In the genomic region with DNA sequence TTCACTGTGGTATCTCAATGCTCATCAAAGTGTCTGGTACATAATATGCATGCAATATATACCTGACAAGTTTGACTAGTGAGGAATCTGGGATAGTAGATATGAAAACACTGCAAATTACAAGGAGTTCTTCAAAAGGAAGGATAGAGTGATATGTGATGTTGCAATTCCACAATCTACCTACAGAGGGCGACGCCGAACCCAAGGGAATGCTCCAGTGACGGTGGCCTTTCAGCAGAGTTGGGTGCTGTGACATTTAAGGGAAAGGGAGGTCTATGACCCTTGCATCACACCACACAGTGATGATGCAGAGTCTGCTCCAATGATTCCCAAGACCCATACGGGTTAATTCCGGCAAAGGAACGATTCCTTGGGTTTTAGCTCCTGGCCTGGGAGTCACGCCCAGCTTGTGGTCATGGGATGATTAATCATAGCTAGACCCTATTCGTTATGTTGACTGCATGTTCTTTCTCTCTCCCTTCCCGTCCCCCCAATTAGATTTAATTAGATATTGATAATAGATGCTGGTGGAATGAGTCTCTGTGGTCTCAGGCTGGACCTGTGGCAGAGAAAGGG, we compare ENCODE assay signal across 8 cellular contexts.
DNase-seq lines count a peak whose midpoint lies in the region; ATAC-seq, FAIRE-seq and TF ChIP-seq lines count a peak whose summit lies in the region.

No MANE protein-coding gene starts in this region.

- H3K4me1 ChIP-seq in SK-N-SH (ENCODE audit: control insufficient read depth in 1 of 2, insufficient read depth in 2 of 2, low read depth in 1 of 2, low read length in 1 of 2), result no peaks in the 10 kb centered on the region; a peak in 1 of 4 replicates
- H3K4me1 ChIP-seq in pancreas, result no peaks in the 10 kb centered on the region
- no peaks in the 10 kb centered on the region for H3K4me1 ChIP-seq in esophagus muscularis mucosa

- TF ChIP-seq RAD21 in SK-N-SH (IDR thresholded peaks at IDR 0.05; ENCODE audit: low read length), result peak; percentile 65

- H3K27ac Mint-ChIP-seq in MCF 10A (ENCODE audit: low read depth, unreplicated experiment), result no peak overlapping the region

- H3K9ac ChIP-seq in SK-N-SH, result no peak overlapping the region

- TF ChIP-seq EP300 in SK-N-SH (IDR thresholded peaks at IDR 0.05; ENCODE audit: borderline replicate concordance in 1 of 2, low read depth in 1 of 2, low read length in 1 of 2), result no peak
- no peak for TF ChIP-seq EP300 in esophagus muscularis mucosa (IDR thresholded peaks at IDR 0.05)

- no peaks in the 10 kb centered on the region for H3K4me1 Mint-ChIP-seq in MCF 10A (ENCODE audit: insufficient read depth, unreplicated experiment)

- H3K36me3 Mint-ChIP-seq in MCF 10A (ENCODE audit: insufficient read depth, unreplicated experiment), result no peaks in the 10 kb centered on the region

- ATAC-seq in SK-N-SH treated with all-trans-retinoic acid at 6 μM for 48 hours, result no peak
- peak in 3 of 4 donors; percentile 38 to 53 (median 46) for ATAC-seq in pancreas

- H3K27me3 ChIP-seq in SK-N-SH (ENCODE audit: insufficient read depth) (no peaks in the 10 kb centered on the region), pancreas (no peaks in the 10 kb centered on the region), esophagus muscularis mucosa (peaks cover 0 to 72% (median 4%) of the 10 kb centered on the region in 4 donors)

- no peaks in the 10 kb centered on the region for H3F3A ChIP-seq in SK-N-SH (replicated peaks; ENCODE audit: insufficient read depth)

- no peak for TF ChIP-seq POLR2A in esophagus muscularis mucosa (IDR thresholded peaks at IDR 0.05; ENCODE audit: low read depth)

- no peak overlapping the region for H3K27ac ChIP-seq in SK-N-SH (ENCODE audit: low read depth in 2 of 2, low read length in 1 of 2)
- no peak overlapping the region for H3K27ac ChIP-seq in pancreas
- no peak overlapping the region for H3K27ac ChIP-seq in esophagus muscularis mucosa (replicated peaks in 1 of 4)

- FAIRE-seq in pancreas (lab: Jason Lieb, UNC), result no peak

- H3K79me2 ChIP-seq in SK-N-SH (ENCODE audit: insufficient read depth), result no peaks in the 10 kb centered on the region

- H3K4me3 ChIP-seq in SK-N-SH (ENCODE audit: low read depth in 2 of 2, low read length in 1 of 2) (no peak overlapping the region; a peak in 1 of 4 replicates), pancreas (no peak overlapping the region), esophagus muscularis mucosa (no peak overlapping the region)

- no peak overlapping the region for H3K4me3 Mint-ChIP-seq in MCF 10A (ENCODE audit: unreplicated experiment)

- 28% methylated on average over 9 of the region's 10 CpGs for WGBS in SK-N-SH (ENCODE audit: low lambda C conversion rate)
- WGBS in pancreas, 2 donors, result 25 to 26% methylated on average over 10 of the region's 10 CpGs
- WGBS in esophagus muscularis mucosa, result 36% methylated on average over 10 of the region's 10 CpGs

- no TSS peak for BruUV-seq in MCF 10A (replicated peaks; lab: Mats Ljungman, UMichigan)

- no peak overlapping the region for H3K4me2 ChIP-seq in SK-N-SH

- H3K36me3 ChIP-seq in SK-N-SH (replicated peaks in 1 of 2; ENCODE audit: control insufficient read depth in 1 of 2, insufficient read depth in 2 of 2, low read length in 1 of 2) (no peaks in the 10 kb centered on the region), pancreas (no peaks in the 10 kb centered on the region), esophagus muscularis mucosa (no peaks in the 10 kb centered on the region)

- H3K9me2 ChIP-seq in SK-N-SH, result no peaks in the 10 kb centered on the region

- no peaks in the 10 kb centered on the region for H4K20me1 ChIP-seq in SK-N-SH (ENCODE audit: insufficient read depth)

- intact Hi-C loops in MCF 10A (cut with micrococcal nuclease) (no loop called here), pancreas (cut with DNase I) (no loop called here), esophagus muscularis mucosa (cut with DNase I) (no loop called here)

- H3K9me3 ChIP-seq in SK-N-SH, result no peaks in the 10 kb centered on the region
- no peaks in the 10 kb centered on the region for H3K9me3 ChIP-seq in pancreas
- peaks cover 0 to 11% (median 7%) of the 10 kb centered on the region in 4 donors for H3K9me3 ChIP-seq in esophagus muscularis mucosa

- TF ChIP-seq CTCF in SK-N-SH (IDR thresholded peaks at IDR 0.05) (peak; percentile 61), MCF 10A (IDR thresholded peaks at IDR 0.05; ENCODE audit: unreplicated experiment) (peak; percentile 57), pancreas (IDR thresholded peaks at IDR 0.05) (peak; percentile 39 to 57 (median 53)), esophagus muscularis mucosa (IDR thresholded peaks at IDR 0.05) (peak in 1 of 3 experiments; percentile 30)

- no peaks in the 10 kb centered on the region for H3K9me3 Mint-ChIP-seq in MCF 10A (ENCODE audit: unreplicated experiment)

- H2AFZ ChIP-seq in SK-N-SH (ENCODE audit: low read depth), result no peak overlapping the region

- peaks cover 10% of the 10 kb centered on the region for H3K27me3 Mint-ChIP-seq in MCF 10A (ENCODE audit: insufficient read depth, unreplicated experiment)

- peak; percentile 49 for DNase-seq in SK-N-SH
- peak; percentile 7 for DNase-seq in M059J (ENCODE audit: low read depth)
- DNase-seq in MCF 10A (ENCODE audit: unreplicated experiment), result peak; percentile 34
- DNase-seq in pancreas, result peak in 2 of 6 donors; percentile 8 to 36
- DNase-seq in esophagus muscularis mucosa (ENCODE audit: extremely low spot score), result no peak
- DNase-seq in cerebellum (ENCODE audit: low spot score), result no peak
- no peak for DNase-seq in activated CD8-positive, alpha-beta memory T cell treated with anti-CD3 and anti-CD28 coated beads for 24 hours

- CTCF ChIA-PET in SK-N-SH (lab: Yijun Ruan, JAX) (interaction anchor here (0.6 to 2.5 kb wide), 33 partner anchors 8 to 591 kb away, joined by 3 to 16 read pairs (median 4); a partner anchor contains a TSS), MCF 10A (lab: Yijun Ruan, JAX) (interaction anchor here (0.7 to 1.0 kb wide), 2 partner anchors 112 to 329 kb away, joined by 3 read pairs; no protein-coding TSS in a partner anchor)

- POLR2A ChIA-PET in SK-N-SH (lab: Yijun Ruan, JAX) (no interaction called here), MCF 10A (lab: Yijun Ruan, JAX) (no interaction called here)

TF ChIP-seq in SK-N-SH, 30 proteins besides CTCF, POLR2A, EP300 and RAD21:
- TF ChIP-seq NFIC (IDR thresholded peaks at IDR 0.05; ENCODE audit: borderline replicate concordance) (no peak), SMC3 (IDR thresholded peaks at IDR 0.05; ENCODE audit: low read depth, low read length) (peak; percentile 40; the same call in 1 of the 2 replicates)

TF ChIP-seq in SK-N-SH treated with all-trans-retinoic acid at 6 μM for 48 hours, 23 proteins besides CTCF, POLR2A, EP300 and RAD21 (continues in another document):
- TF ChIP-seq, protein P1, sequence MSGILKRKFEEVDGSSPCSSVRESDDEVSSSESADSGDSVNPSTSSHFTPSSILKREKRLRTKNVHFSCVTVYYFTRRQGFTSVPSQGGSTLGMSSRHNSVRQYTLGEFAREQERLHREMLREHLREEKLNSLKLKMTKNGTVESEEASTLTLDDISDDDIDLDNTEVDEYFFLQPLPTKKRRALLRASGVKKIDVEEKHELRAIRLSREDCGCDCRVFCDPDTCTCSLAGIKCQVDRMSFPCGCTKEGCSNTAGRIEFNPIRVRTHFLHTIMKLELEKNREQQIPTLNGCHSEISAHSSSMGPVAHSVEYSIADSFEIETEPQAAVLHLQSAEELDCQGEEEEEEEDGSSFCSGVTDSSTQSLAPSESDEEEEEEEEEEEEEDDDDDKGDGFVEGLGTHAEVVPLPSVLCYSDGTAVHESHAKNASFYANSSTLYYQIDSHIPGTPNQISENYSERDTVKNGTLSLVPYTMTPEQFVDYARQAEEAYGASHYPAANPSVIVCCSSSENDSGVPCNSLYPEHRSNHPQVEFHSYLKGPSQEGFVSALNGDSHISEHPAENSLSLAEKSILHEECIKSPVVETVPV (CRISPR knock-in tag; IDR thresholded peaks at IDR 0.05), result no peak
- TF ChIP-seq, protein P2, sequence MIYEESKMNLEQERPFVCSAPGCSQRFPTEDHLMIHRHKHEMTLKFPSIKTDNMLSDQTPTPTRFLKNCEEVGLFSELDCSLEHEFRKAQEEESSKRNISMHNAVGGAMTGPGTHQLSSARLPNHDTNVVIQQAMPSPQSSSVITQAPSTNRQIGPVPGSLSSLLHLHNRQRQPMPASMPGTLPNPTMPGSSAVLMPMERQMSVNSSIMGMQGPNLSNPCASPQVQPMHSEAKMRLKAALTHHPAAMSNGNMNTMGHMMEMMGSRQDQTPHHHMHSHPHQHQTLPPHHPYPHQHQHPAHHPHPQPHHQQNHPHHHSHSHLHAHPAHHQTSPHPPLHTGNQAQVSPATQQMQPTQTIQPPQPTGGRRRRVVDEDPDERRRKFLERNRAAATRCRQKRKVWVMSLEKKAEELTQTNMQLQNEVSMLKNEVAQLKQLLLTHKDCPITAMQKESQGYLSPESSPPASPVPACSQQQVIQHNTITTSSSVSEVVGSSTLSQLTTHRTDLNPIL (CRISPR knock-in tag; IDR thresholded peaks at IDR 0.05; ENCODE audit: low read depth), result no peak
- TF ChIP-seq PPARA (CRISPR knock-in tag; IDR thresholded peaks at IDR 0.05; ENCODE audit: borderline replicate concordance) (no peak), CSDC2 (CRISPR knock-in tag; IDR thresholded peaks at IDR 0.05) (no peak), TCF4 (CRISPR knock-in tag; IDR thresholded peaks at IDR 0.05; ENCODE audit: borderline replicate concordance) (no peak), GLIS3 (CRISPR knock-in tag; IDR thresholded peaks at IDR 0.05) (no peak), BACH2 (CRISPR knock-in tag; IDR thresholded peaks at IDR 0.05; ENCODE audit: borderline replicate concordance) (no peak), ISL1 (CRISPR knock-in tag; IDR thresholded peaks at IDR 0.05) (no peak), ARNTL (CRISPR knock-in tag; IDR thresholded peaks at IDR 0.05; ENCODE audit: borderline replicate concordance, low read depth) (no peak)
- TF ChIP-seq, protein P3, sequence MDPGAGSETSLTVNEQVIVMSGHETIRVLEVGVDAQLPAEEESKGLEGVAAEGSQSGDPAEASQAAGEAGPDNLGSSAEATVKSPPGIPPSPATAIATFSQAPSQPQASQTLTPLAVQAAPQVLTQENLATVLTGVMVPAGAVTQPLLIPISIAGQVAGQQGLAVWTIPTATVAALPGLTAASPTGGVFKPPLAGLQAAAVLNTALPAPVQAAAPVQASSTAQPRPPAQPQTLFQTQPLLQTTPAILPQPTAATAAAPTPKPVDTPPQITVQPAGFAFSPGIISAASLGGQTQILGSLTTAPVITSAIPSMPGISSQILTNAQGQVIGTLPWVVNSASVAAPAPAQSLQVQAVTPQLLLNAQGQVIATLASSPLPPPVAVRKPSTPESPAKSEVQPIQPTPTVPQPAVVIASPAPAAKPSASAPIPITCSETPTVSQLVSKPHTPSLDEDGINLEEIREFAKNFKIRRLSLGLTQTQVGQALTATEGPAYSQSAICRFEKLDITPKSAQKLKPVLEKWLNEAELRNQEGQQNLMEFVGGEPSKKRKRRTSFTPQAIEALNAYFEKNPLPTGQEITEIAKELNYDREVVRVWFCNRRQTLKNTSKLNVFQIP (CRISPR knock-in tag; IDR thresholded peaks at IDR 0.05; ENCODE audit: borderline replicate concordance, low read depth), result no peak

Comparison
In these comparisons a context has a peak if more than half of its experiments do, and no peak if none do; other contexts are left out.
1. DNase-seq: peak in SK-N-SH (single experiment), M059J (single experiment) and MCF 10A (single experiment); none in esophagus muscularis mucosa (single experiment), cerebellum (single experiment) and activated CD8-positive, alpha-beta memory T cell treated with anti-CD3 and anti-CD28 coated beads for 24 hours (single experiment).